Comparison of ENCODE assay signal across 13 cellular contexts in the genomic region with DNA sequence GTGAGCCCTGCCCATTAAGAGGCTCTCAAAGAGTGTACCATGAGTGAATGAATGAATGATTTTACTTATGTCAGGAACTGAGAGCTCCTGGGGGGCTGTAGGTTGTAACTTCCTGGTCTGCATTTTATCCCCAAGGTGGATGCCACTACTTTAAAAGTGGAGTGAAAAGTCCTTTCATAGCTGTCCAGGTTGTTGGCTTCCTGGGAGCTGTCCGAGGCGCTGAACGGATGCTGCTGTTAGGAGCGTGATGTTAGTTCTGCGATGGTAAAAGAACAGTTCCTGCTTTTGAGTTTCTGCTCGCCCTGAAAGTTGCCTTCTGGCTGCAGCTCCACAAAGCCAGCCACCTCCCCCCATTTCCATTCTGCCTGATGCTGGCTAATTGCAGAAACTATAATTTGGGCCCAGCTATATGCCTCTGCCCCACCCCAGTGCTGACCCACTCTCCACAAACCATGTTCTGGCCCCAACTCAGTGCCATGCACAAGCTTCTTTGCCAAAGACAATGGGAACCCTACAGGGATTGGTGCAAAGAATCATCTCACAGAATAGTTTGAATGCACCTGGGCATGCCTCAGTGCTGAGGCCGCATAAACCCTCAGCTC.
DNase-seq lines count a peak whose midpoint lies in the region; ATAC-seq and TF ChIP-seq lines count a peak whose summit lies in the region.
"Had no signal": no experiment of that assay in that cellular context is flagged by ENCODE, and none has a peak within 500 bp of the region (broad histone marks: within the 10 kb centered on the region; RNA-seq: fewer than 3 reads in every experiment).

No MANE protein-coding gene starts in this region.

- intact Hi-C loops in upper lobe of right lung (cut with DNase I) (no loop called here), tibial artery (cut with DNase I; ENCODE audit: low total_unique reads) (no loop called here)

- TF ChIP-seq CTCF in upper lobe of right lung (IDR thresholded peaks at IDR 0.05) = no peak
- TF ChIP-seq CTCF in tibial artery (IDR thresholded peaks at IDR 0.05) = no peak
- no peak for TF ChIP-seq CTCF in osteoblast (IDR thresholded peaks at IDR 0.05; ENCODE audit: extremely low read depth, low read depth, low read length)

- DNase-seq in stimulated activated naive CD4-positive, alpha-beta T cell treated with Interleukin-2 at 50 U/mL for 16 hours (lab: John Stamatoyannopoulos, UW) = peak; percentile 5
- no peak for DNase-seq in stimulated activated naive CD4-positive, alpha-beta T cell (lab: John Stamatoyannopoulos, UW)
- DNase-seq in iris pigment epithelial cell (ENCODE audit: low read depth) = peak; percentile 19
- DNase-seq in upper lobe of right lung = peak; percentile 72
- no peak for DNase-seq in tibial artery
- DNase-seq in amniotic stem cell (lab: John Stamatoyannopoulos, UW) = no peak
- DNase-seq in osteoblast (ENCODE audit: insufficient read length, low spot score, missing footprints) = no peak
- DNase-seq: activated CD4-positive, CD25-positive, alpha-beta regulatory T cell; NCI-H2081 treated with DMSO at 0.1 percent for 48 hours had no signal

- no peaks in the 10 kb centered on the region for H3K79me2 ChIP-seq in osteoblast (ENCODE audit: insufficient read depth, low read length)

- no peak overlapping the region for H3K4me3 ChIP-seq in upper lobe of right lung
- no peak overlapping the region for H3K4me3 ChIP-seq in tibial artery
- H3K4me3 ChIP-seq in osteoblast (ENCODE audit: insufficient read depth, low read length) = no peak overlapping the region

- H3K4me2 ChIP-seq in osteoblast (ENCODE audit: insufficient read depth, low read length) = no peak overlapping the region

- H4K20me1 ChIP-seq in osteoblast (ENCODE audit: insufficient read depth, low read length) = no peaks in the 10 kb centered on the region

- no peak overlapping the region for H2AFZ ChIP-seq in osteoblast (ENCODE audit: low read length)

- H3K36me3 ChIP-seq in upper lobe of right lung (no peaks in the 10 kb centered on the region), tibial artery (no peaks in the 10 kb centered on the region), osteoblast (ENCODE audit: insufficient read depth, low read length) (no peaks in the 10 kb centered on the region)

- H3K4me1 ChIP-seq in upper lobe of right lung = no peaks in the 10 kb centered on the region
- H3K4me1 ChIP-seq in tibial artery = no peaks in the 10 kb centered on the region
- no peaks in the 10 kb centered on the region for H3K4me1 ChIP-seq in osteoblast (ENCODE audit: insufficient read depth, low read length)

- no peak overlapping the region for H3K27ac ChIP-seq in upper lobe of right lung
- no peak overlapping the region for H3K27ac ChIP-seq in tibial artery
- no peak overlapping the region for H3K27ac ChIP-seq in osteoblast (ENCODE audit: low read depth, low read length)
- H3K27ac ChIP-seq: RWPE1 had no signal

- H3K9me3 ChIP-seq in upper lobe of right lung (no peaks in the 10 kb centered on the region), tibial artery (no peaks in the 10 kb centered on the region), osteoblast (ENCODE audit: low read depth, low read length) (no peaks in the 10 kb centered on the region)

- no peaks in the 10 kb centered on the region for H3K27me3 ChIP-seq in upper lobe of right lung
- H3K27me3 ChIP-seq in tibial artery = no peaks in the 10 kb centered on the region
- no peaks in the 10 kb centered on the region for H3K27me3 ChIP-seq in osteoblast (ENCODE audit: insufficient read depth, low read length)

- peak; percentile 51 for ATAC-seq in upper lobe of right lung
- ATAC-seq: CD8-positive, alpha-beta T cell; naive thymus-derived CD4-positive, alpha-beta T cell had no signal

TF ChIP-seq in PFSK-1, 5 proteins besides CTCF, POLR2A, EP300 and RAD21:
- no peak for TF ChIP-seq TAF1 (IDR thresholded peaks at IDR 0.05; ENCODE audit: borderline replicate concordance, insufficient read depth, low read length)
- TF ChIP-seq POLR2AphosphoS5 (IDR thresholded peaks at IDR 0.05; ENCODE audit: low read depth, low read length) = no peak
- TF ChIP-seq, protein P1, sequence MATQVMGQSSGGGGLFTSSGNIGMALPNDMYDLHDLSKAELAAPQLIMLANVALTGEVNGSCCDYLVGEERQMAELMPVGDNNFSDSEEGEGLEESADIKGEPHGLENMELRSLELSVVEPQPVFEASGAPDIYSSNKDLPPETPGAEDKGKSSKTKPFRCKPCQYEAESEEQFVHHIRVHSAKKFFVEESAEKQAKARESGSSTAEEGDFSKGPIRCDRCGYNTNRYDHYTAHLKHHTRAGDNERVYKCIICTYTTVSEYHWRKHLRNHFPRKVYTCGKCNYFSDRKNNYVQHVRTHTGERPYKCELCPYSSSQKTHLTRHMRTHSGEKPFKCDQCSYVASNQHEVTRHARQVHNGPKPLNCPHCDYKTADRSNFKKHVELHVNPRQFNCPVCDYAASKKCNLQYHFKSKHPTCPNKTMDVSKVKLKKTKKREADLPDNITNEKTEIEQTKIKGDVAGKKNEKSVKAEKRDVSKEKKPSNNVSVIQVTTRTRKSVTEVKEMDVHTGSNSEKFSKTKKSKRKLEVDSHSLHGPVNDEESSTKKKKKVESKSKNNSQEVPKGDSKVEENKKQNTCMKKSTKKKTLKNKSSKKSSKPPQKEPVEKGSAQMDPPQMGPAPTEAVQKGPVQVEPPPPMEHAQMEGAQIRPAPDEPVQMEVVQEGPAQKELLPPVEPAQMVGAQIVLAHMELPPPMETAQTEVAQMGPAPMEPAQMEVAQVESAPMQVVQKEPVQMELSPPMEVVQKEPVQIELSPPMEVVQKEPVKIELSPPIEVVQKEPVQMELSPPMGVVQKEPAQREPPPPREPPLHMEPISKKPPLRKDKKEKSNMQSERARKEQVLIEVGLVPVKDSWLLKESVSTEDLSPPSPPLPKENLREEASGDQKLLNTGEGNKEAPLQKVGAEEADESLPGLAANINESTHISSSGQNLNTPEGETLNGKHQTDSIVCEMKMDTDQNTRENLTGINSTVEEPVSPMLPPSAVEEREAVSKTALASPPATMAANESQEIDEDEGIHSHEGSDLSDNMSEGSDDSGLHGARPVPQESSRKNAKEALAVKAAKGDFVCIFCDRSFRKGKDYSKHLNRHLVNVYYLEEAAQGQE (IDR thresholded peaks at IDR 0.05; ENCODE audit: insufficient read depth in 1 of 2, low read depth in 2 of 2, low read length in 2 of 2) = peak; percentile 88 to 94

Comparison
In these comparisons a context has a peak if more than half of its experiments do, and no peak if none do; other contexts are left out.
1. DNase-seq: peak in stimulated activated naive CD4-positive, alpha-beta T cell treated with Interleukin-2 at 50 U/mL for 16 hours (single experiment), iris pigment epithelial cell (single experiment) and upper lobe of right lung (single experiment); none in stimulated activated naive CD4-positive, alpha-beta T cell (0 of 6), tibial artery (0 of 2), amniotic stem cell (single experiment) and osteoblast (single experiment).